ENCODE assay signal across 38 cellular contexts in the genomic region with DNA sequence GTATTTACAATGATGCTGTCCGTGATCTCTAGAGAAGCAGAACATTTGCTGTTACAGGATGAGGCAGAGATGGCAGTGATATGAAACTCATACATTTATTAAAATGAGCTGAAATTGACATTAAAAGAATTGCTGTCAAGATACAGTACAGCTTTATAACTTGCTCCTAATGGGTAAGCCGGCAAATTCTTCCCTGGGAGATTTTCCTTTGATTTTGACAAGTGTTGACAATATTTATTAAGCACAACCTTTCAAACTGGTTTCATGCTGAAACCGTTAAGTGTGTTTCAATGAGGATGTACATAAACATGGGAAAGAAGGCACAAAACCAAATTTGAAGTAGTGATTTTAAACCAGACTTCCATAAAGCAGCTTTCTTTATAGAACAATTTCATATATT. TPM values are rescaled to one million over a fixed set of nuclear protein-coding genes. Genes with fewer than 3 reads are reported as not detected.
"Had no signal": no experiment of that assay in that cellular context is flagged by ENCODE, and none has a peak within 500 bp of the region (broad histone marks: within the 10 kb centered on the region; RNA-seq: fewer than 3 reads in every experiment).

No MANE protein-coding gene starts in this region.

- H3K4me2 ChIP-seq: KMS-11 had no signal

- H3K9me3 ChIP-seq: MG63 had no signal

- H3K4me3 ChIP-seq: MG63 had no signal

- DNase-seq: Karpas-422, Kasumi-1, KG1, MG63, MV-4-11, NCI-H1048, NCI-H1092, NCI-H1092 treated with DMSO at 0.1 percent for 48 hours, NCI-H1105, NCI-H1105 treated with DMSO at 0.1 percent for 48 hours, NCI-H1417, NCI-H1417 treated with DMSO at 0.1 percent for 48 hours, NCI-H1436, NCI-H1436 treated with DMSO at 0.1 percent for 48 hours, NCI-H146, NCI-H1694, NCI-H1694 treated with DMSO at 0.1 percent for 48 hours, NCI-H187, NCI-H187 treated with DMSO at 0.1 percent for 48 hours, NCI-H1930, NCI-H2029, NCI-H2029 treated with DMSO at 0.1 percent for 48 hours, NCI-H2081, NCI-H2081 treated with DMSO at 0.1 percent for 48 hours, NCI-H2107, NCI-H2171, NCI-H2171 treated with DMSO at 0.1 percent for 48 hours, NCI-H2227 treated with DMSO at 0.1 percent for 48 hours, NCI-H226, NCI-H345, NCI-H446, NCI-H446 treated with DMSO at 0.1 percent for 48 hours, NCI-H510A had no signal

- H3K27me3 ChIP-seq: MG63 had no signal

- H3K36me3 ChIP-seq: MG63 had no signal

- H3K27ac ChIP-seq: KMS-11 had no signal

- H3K9ac ChIP-seq: KMS-11 had no signal

RNA-seq across cellular contexts. Expression of a gene that starts 45.5 kb away (rescaled TPM):
- total RNA-seq: LHCN-M2, M059J, MCF 10A, NCI-H460 had no signal
